In the genomic region with DNA sequence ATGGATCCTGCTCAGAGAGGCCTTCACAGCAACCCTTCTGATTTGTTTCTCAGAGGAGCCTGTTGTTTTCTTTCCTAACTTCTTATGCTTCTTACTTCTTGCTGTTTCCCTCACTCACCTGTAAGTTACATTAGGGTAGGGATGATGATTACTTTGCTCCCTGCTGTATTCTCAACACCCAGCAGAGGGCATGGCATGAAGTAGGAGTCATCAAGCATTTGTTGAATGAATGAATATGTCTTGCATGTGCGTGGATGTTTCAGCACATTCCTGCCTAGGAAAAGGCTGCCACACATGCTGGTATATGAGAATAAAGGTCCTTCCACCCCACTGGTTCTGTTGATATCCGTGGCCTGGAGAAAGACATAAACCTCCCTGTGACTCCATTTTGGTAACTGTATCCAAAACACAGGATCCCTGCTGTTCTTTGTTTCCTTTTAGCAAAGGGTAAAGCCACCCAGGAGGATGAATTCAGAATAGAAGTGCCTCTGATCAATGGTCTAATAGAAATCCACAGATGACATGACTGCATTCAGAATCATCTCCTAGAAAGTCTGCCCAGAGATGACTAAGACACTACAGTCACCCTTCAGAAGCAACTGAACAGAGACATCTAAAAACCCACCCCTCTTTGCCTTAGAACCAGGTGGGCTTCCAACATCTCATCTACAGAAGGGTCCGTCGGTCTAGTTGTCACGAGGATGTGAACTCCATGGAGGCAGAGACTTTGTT, we compare ENCODE assay signal across 8 cellular contexts.
DNase-seq lines count a peak whose midpoint lies in the region; ATAC-seq and TF ChIP-seq lines count a peak whose summit lies in the region.

No MANE protein-coding gene starts in this region.

- H2AFZ ChIP-seq in trophoblast cell (ENCODE audit: insufficient read depth, low read length, poor library complexity) = no peak overlapping the region

- H3K9me3 ChIP-seq in trophoblast cell (ENCODE audit: insufficient read depth, low read depth, low read length) = no peaks in the 10 kb centered on the region

- H4K12ac ChIP-seq in trophoblast cell (ENCODE audit: low read depth, low read length) = no peak overlapping the region

- no peak overlapping the region for H3K14ac ChIP-seq in trophoblast cell (ENCODE audit: low read length)

- no peak overlapping the region for H2BK120ac ChIP-seq in trophoblast cell (ENCODE audit: insufficient read depth, low read length, poor library complexity)

- no peak overlapping the region for H2AK5ac ChIP-seq in trophoblast cell (ENCODE audit: low read length)

- H4K8ac ChIP-seq in trophoblast cell (ENCODE audit: low read depth, low read length) = no peak overlapping the region

- no peak overlapping the region for H2BK12ac ChIP-seq in trophoblast cell (ENCODE audit: low read length)

- ATAC-seq in HG02678 (IDR thresholded peaks at IDR 0.05; ENCODE audit: unreplicated experiment) = no peak

- H3K27ac ChIP-seq in trophoblast cell (ENCODE audit: low read depth, low read length) = no peak overlapping the region

- no peaks in the 10 kb centered on the region for H3K27me3 ChIP-seq in trophoblast cell (ENCODE audit: insufficient read depth, low read length)

- no peak overlapping the region for H4K91ac ChIP-seq in trophoblast cell (ENCODE audit: low read depth, low read length)

- peak; percentile 56 for TF ChIP-seq CTCF in choroid plexus epithelial cell (conservative IDR thresholded peaks at IDR 0.05; ENCODE audit: low read depth, low read length)

- no peak overlapping the region for H2BK5ac ChIP-seq in trophoblast cell (ENCODE audit: low read depth, low read length, poor library complexity)

- H3K18ac ChIP-seq in trophoblast cell (ENCODE audit: low read length) = no peak overlapping the region

- H3K36me3 ChIP-seq in trophoblast cell (ENCODE audit: control insufficient read depth in 1 of 2, insufficient read depth in 2 of 2, low read length in 2 of 2) = no peaks in the 10 kb centered on the region

- H3K4me3 ChIP-seq in choroid plexus epithelial cell (ENCODE audit: low read depth, low read length) (no peak overlapping the region), trophoblast cell (ENCODE audit: low read depth, low read length) (no peak overlapping the region)

- H3K9ac ChIP-seq in trophoblast cell (ENCODE audit: low read length) = no peak overlapping the region

- H3K23ac ChIP-seq in trophoblast cell (ENCODE audit: low read length) = no peak overlapping the region

- no CpG with 5 or more reads among the region's 5 CpGs for WGBS in trophoblast cell (ENCODE audit: extremely low coverage, insufficient coverage, insufficient read length)

- H3K4me1 ChIP-seq in trophoblast cell (ENCODE audit: control insufficient read depth in 1 of 2, insufficient read depth in 2 of 2, low read length in 2 of 2) = no peaks in the 10 kb centered on the region

- H3K79me2 ChIP-seq in trophoblast cell (ENCODE audit: control insufficient read depth, insufficient read depth, low read length, poor library complexity) = no peaks in the 10 kb centered on the region

- H3K4me2 ChIP-seq in trophoblast cell (ENCODE audit: low read length) = no peak overlapping the region

- H3K79me1 ChIP-seq in trophoblast cell (ENCODE audit: low read length) = no peaks in the 10 kb centered on the region

- H3K4ac ChIP-seq in trophoblast cell (ENCODE audit: low read depth, low read length) = no peak overlapping the region

- peak; percentile 67 for DNase-seq in NCI-H82 (lab: John Stamatoyannopoulos, UW)
- DNase-seq in NCI-H82 treated with DMSO at 0.1 percent for 48 hours (lab: John Stamatoyannopoulos, UW; ENCODE audit: unreplicated experiment) = no peak
- peak; percentile 41 for DNase-seq in M059J (ENCODE audit: low read depth)
- peak; percentile 58 for DNase-seq in choroid plexus epithelial cell (ENCODE audit: low read depth)
- DNase-seq in trophoblast cell = peak; percentile 16 to 63
- DNase-seq in midbrain (lab: John Stamatoyannopoulos, UW) = no peak
- DNase-seq in activated CD8-positive, alpha-beta memory T cell treated with anti-CD3 and anti-CD28 coated beads for 24 hours = no peak

Comparison
In these comparisons a context has a peak if more than half of its experiments do, and no peak if none do; other contexts are left out.
1. DNase-seq: peak in NCI-H82 (single experiment), M059J (single experiment), choroid plexus epithelial cell (single experiment) and trophoblast cell (2 of 2); none in NCI-H82 treated with DMSO at 0.1 percent for 48 hours (single experiment), midbrain (single experiment) and activated CD8-positive, alpha-beta memory T cell treated with anti-CD3 and anti-CD28 coated beads for 24 hours (single experiment).